ENCODE assay signal across 8 cellular contexts in the genomic region with DNA sequence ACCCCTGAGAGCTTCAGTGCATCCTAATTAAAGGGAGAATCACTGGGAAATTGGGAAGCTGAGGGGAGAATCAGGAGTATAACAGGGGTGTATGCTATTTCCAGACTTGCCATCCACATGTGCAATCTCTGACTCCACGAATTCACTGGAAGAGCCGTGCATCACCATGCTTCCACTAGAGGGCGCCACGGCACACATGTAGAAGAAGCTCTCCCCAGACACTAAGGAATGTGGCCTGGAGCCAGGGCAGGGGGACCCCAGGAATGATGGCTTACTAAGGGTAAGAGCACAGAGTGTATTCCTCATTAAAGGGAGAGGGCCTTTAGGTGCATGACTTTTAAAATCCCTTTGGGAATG.
A peak's percentile ranks its signal among the peaks of the same experiment; 100 is the strongest.
DNase-seq lines count a peak whose midpoint lies in the region; ATAC-seq, FAIRE-seq and TF ChIP-seq lines count a peak whose summit lies in the region.

No MANE protein-coding gene starts in this region.

- no peaks in the 10 kb centered on the region for H3K36me3 Mint-ChIP-seq in WTC11

- H3K27me3 Mint-ChIP-seq in WTC11 (ENCODE audit: low read depth), result peaks cover 5% of the 10 kb centered on the region; the same call in 1 of the 2 replicates

- 4 to 8% methylated on average over 4 of the region's 4 CpGs for WGBS in lower leg skin, 2 donors

- ATAC-seq in WTC11, result peak; percentile 90

- no peak overlapping the region for H3K27ac Mint-ChIP-seq in WTC11

- H3K4me3 Mint-ChIP-seq in WTC11, result no peak overlapping the region

- H3K9me3 Mint-ChIP-seq in WTC11, result no peaks in the 10 kb centered on the region

- POLR2A ChIA-PET in WTC11 (lab: Charles Lee), result interaction anchor here (1.4 kb wide), 1 partner anchor 160 kb away, joined by 3 read pairs; a partner anchor contains a TSS

- no peak for FAIRE-seq in GM12892 (lab: Jason Lieb, UNC)

- DNase-seq in activated CD4-positive, alpha-beta T cell treated with anti-CD3 and anti-CD28 coated beads for 24 hours (ENCODE audit: low read depth in 2 of 2), result peak; percentile 30 to 54
- DNase-seq in activated CD4-positive, alpha-beta T cell treated with anti-CD3 and anti-CD28 coated beads for 1 hour, result no peak
- DNase-seq in NCI-H2029 (lab: John Stamatoyannopoulos, UW), result peak; percentile 60
- DNase-seq in WTC11 (ENCODE audit: low spot score), result peak; percentile 86
- no peak for DNase-seq in coronary artery (ENCODE audit: low spot score)
- DNase-seq in lower leg skin (ENCODE audit: low spot score in 2 of 2), result peak; percentile 83 to 94
- peak in 2 of 3 donors; percentile 44 to 65 for DNase-seq in stimulated activated CD4-positive, alpha-beta T cell treated with anti-CD3 and anti-CD28 coated beads, TNF-alpha, amount 100 ng/mL, for 48 hours (ENCODE audit: low read depth in 3 of 3)
- no peak for DNase-seq in GM12892 (ENCODE audit: insufficient read length)

- TF ChIP-seq CTCF in WTC11 (IDR thresholded peaks at IDR 0.05) (peak; percentile 84), coronary artery (IDR thresholded peaks at IDR 0.05) (peak; percentile 61), lower leg skin (IDR thresholded peaks at IDR 0.05) (peak in 1 of 3 donors; percentile 80)

- CTCF ChIA-PET in WTC11 (lab: Charles Lee), result interaction anchor here (0.6 to 5.3 kb wide), 43 partner anchors 9 to 424 kb away, joined by 3 to 103 read pairs (median 4); a partner anchor contains a TSS

- peaks cover 20% of the 10 kb centered on the region for H3K4me1 Mint-ChIP-seq in WTC11

- no peak for TF ChIP-seq POLR2A in lower leg skin (IDR thresholded peaks at IDR 0.05)
- no peak for TF ChIP-seq POLR2A in GM12892 (IDR thresholded peaks at IDR 0.05; ENCODE audit: low read depth, low read length)

- H3K4me3 ChIP-seq in coronary artery, result no peak overlapping the region
- H3K4me3 ChIP-seq in lower leg skin (ENCODE audit: low read depth, poor library complexity, severe bottlenecking), result no peak overlapping the region

- intact Hi-C loops in lower leg skin (cut with DNase I; ENCODE audit: low total_unique reads), result no loop called here

- H3K27ac ChIP-seq in coronary artery, result peak overlapping the region in 1 of 2 donors; percentile 20

TF ChIP-seq in WTC11, 78 proteins besides CTCF, POLR2A, EP300 and RAD21:
- 0 out of 2 replicates have a peak, but pooled peaks have one; percentile 32 for TF ChIP-seq TEAD1 (CRISPR knock-in tag; IDR thresholded peaks at IDR 0.05)
- TF ChIP-seq, protein P1, sequence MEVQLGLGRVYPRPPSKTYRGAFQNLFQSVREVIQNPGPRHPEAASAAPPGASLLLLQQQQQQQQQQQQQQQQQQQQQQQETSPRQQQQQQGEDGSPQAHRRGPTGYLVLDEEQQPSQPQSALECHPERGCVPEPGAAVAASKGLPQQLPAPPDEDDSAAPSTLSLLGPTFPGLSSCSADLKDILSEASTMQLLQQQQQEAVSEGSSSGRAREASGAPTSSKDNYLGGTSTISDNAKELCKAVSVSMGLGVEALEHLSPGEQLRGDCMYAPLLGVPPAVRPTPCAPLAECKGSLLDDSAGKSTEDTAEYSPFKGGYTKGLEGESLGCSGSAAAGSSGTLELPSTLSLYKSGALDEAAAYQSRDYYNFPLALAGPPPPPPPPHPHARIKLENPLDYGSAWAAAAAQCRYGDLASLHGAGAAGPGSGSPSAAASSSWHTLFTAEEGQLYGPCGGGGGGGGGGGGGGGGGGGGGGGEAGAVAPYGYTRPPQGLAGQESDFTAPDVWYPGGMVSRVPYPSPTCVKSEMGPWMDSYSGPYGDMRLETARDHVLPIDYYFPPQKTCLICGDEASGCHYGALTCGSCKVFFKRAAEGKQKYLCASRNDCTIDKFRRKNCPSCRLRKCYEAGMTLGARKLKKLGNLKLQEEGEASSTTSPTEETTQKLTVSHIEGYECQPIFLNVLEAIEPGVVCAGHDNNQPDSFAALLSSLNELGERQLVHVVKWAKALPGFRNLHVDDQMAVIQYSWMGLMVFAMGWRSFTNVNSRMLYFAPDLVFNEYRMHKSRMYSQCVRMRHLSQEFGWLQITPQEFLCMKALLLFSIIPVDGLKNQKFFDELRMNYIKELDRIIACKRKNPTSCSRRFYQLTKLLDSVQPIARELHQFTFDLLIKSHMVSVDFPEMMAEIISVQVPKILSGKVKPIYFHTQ (CRISPR knock-in tag; IDR thresholded peaks at IDR 0.05), result no peak
- TF ChIP-seq, protein P2, sequence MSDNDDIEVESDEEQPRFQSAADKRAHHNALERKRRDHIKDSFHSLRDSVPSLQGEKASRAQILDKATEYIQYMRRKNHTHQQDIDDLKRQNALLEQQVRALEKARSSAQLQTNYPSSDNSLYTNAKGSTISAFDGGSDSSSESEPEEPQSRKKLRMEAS (CRISPR knock-in tag; IDR thresholded peaks at IDR 0.05), result 0 out of 2 replicates have a peak, but pooled peaks have one; percentile 21

Comparison
In these comparisons a context has a peak if more than half of its experiments do, and no peak if none do; other contexts are left out.
1. DNase-seq: peak in activated CD4-positive, alpha-beta T cell treated with anti-CD3 and anti-CD28 coated beads for 24 hours (2 of 2), NCI-H2029 (single experiment), WTC11 (single experiment), lower leg skin (2 of 2) and stimulated activated CD4-positive, alpha-beta T cell treated with anti-CD3 and anti-CD28 coated beads, TNF-alpha, amount 100 ng/mL, for 48 hours (2 of 3); none in activated CD4-positive, alpha-beta T cell treated with anti-CD3 and anti-CD28 coated beads for 1 hour (single experiment), coronary artery (single experiment) and GM12892 (single experiment).